Comparison of ENCODE assay signal across 8 cellular contexts in the genomic region with DNA sequence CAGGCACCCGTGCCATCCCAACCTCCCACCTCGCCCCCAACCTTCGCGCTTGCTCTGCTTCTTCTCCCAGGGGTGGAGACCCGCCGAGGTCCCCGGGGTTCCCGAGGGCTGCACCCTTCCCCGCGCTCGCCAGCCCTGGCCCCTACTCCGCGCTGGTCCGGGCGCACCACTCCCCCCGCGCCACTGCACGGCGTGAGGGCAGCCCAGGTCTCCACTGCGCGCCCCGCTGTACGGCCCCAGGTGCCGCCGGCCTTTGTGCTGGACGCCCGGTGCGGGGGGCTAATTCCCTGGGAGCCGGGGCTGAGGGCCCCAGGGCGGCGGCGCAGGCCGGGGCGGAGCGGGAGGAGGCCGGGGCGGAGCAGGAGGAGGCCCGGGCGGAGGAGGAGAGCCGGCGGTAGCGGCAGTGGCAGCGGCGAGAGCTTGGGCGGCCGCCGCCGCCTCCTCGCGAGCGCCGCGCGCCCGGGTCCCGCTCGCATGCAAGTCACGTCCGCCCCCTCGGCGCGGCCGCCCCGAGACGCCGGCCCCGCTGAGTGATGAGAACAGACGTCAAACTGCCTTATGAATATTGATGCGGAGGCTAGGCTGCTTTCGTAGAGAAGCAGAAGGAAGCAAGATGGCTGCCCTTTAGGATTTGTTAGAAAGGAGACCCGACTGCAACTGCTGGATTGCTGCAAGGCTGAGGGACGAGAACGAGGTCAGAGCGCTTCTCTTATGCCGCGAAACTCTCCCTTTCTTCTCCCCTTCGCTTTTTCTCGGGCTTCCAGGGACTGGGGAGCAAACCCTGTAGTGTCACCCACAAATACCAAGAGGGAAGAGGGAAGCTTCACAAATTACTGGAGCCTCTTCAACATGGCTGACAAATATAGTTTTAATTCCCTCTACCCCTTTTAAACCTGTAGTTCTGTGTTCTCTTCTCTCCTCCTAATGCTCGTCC.
DNase-seq lines count a peak whose midpoint lies in the region; ATAC-seq and TF ChIP-seq lines count a peak whose summit lies in the region.

A gene (plus strand): TSS at position 591 of the 934 bp plus-strand sequence. CDS start 87,067 bp downstream, outside the sequence.

- DNase-seq in AG04449 (ENCODE audit: low read depth, low spot score) (no peak), NCI-H345 (lab: John Stamatoyannopoulos, UW) (peak; percentile 80), islet precursor cell (peak; percentile 88)
- peak; percentile 82 for DNase-seq in central memory CD4-positive, alpha-beta T cell
- peak; percentile 65 for DNase-seq in stimulated activated CD4-positive, alpha-beta T cell treated with anti-CD3 and anti-CD28 coated beads, Interleukin-12 subunit alpha, Interleukin-12 subunit beta, amount 100 ng/mL, for 24 hours (ENCODE audit: low read depth in 2 of 2)

- ATAC-seq in GM19023 (IDR thresholded peaks at IDR 0.05; ENCODE audit: unreplicated experiment) (peak; percentile 83), HG03175 (IDR thresholded peaks at IDR 0.05; ENCODE audit: unreplicated experiment) (peak; percentile 85)
- peak; percentile 89 for ATAC-seq in activated CD4-positive, CD25-positive, alpha-beta regulatory T cell treated with anti-CD3 and anti-CD28 coated beads, Interleukin-2, amount 50 U/mL, for 24 hours

- POLR2A ChIA-PET in AG04449 (lab: Yijun Ruan, JAX): interaction anchor here (0.5 to 2.0 kb wide), 4 partner anchors 59 to 327 kb away, joined by 3 to 12 read pairs (median 4); a partner anchor contains a TSS

- peak within 1 kb of the TSS; percentile 91 for H3K4me3 ChIP-seq in AG04449 (ENCODE audit: low read depth, low read length)

- peak; percentile 2 for TF ChIP-seq CTCF in AG04449 (IDR thresholded peaks at IDR 0.05; ENCODE audit: insufficient read depth, low read length, missing control alignments)

- CTCF ChIA-PET in AG04449 (lab: Yijun Ruan, JAX): interaction anchor here (0.6 to 1.5 kb wide), 4 partner anchors 10 to 327 kb away, joined by 3 to 8 read pairs (median 4); a partner anchor contains a TSS
